ENCODE assay signal across 1 cellular context in genomic region chr9:124879226-124879625, GRCh38.
TF ChIP-seq lines count a peak whose summit lies in the region.

No MANE protein-coding gene starts in this region.

TF ChIP-seq in WTC11, 78 proteins besides CTCF, POLR2A, EP300 and RAD21 (continued from another document):
- TF ChIP-seq, protein P1, sequence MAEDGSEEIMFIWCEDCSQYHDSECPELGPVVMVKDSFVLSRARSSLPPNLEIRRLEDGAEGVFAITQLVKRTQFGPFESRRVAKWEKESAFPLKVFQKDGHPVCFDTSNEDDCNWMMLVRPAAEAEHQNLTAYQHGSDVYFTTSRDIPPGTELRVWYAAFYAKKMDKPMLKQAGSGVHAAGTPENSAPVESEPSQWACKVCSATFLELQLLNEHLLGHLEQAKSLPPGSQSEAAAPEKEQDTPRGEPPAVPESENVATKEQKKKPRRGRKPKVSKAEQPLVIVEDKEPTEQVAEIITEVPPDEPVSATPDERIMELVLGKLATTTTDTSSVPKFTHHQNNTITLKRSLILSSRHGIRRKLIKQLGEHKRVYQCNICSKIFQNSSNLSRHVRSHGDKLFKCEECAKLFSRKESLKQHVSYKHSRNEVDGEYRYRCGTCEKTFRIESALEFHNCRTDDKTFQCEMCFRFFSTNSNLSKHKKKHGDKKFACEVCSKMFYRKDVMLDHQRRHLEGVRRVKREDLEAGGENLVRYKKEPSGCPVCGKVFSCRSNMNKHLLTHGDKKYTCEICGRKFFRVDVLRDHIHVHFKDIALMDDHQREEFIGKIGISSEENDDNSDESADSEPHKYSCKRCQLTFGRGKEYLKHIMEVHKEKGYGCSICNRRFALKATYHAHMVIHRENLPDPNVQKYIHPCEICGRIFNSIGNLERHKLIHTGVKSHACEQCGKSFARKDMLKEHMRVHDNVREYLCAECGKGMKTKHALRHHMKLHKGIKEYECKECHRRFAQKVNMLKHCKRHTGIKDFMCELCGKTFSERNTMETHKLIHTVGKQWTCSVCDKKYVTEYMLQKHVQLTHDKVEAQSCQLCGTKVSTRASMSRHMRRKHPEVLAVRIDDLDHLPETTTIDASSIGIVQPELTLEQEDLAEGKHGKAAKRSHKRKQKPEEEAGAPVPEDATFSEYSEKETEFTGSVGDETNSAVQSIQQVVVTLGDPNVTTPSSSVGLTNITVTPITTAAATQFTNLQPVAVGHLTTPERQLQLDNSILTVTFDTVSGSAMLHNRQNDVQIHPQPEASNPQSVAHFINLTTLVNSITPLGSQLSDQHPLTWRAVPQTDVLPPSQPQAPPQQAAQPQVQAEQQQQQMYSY (CRISPR knock-in tag; IDR thresholded peaks at IDR 0.05) = no peak
- no peak for TF ChIP-seq ZNF423 (CRISPR knock-in tag; IDR thresholded peaks at IDR 0.05)
- TF ChIP-seq GABPB1 (CRISPR knock-in tag; IDR thresholded peaks at IDR 0.05) = no peak
- TF ChIP-seq ZNF671 (CRISPR knock-in tag; IDR thresholded peaks at IDR 0.05) = no peak
- TF ChIP-seq, protein P2, sequence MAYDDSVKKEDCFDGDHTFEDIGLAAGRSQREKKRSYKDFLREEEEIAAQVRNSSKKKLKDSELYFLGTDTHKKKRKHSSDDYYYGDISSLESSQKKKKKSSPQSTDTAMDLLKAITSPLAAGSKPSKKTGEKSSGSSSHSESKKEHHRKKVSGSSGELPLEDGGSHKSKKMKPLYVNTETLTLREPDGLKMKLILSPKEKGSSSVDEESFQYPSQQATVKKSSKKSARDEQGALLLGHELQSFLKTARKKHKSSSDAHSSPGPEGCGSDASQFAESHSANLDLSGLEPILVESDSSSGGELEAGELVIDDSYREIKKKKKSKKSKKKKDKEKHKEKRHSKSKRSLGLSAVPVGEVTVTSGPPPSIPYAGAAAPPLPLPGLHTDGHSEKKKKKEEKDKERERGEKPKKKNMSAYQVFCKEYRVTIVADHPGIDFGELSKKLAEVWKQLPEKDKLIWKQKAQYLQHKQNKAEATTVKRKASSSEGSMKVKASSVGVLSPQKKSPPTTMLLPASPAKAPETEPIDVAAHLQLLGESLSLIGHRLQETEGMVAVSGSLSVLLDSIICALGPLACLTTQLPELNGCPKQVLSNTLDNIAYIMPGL (CRISPR knock-in tag; IDR thresholded peaks at IDR 0.05) = no peak
- TF ChIP-seq GRHL2 (CRISPR knock-in tag; IDR thresholded peaks at IDR 0.05; ENCODE audit: insufficient replicate concordance, severe bottlenecking) = no peak
- TF ChIP-seq FOXK1 (CRISPR knock-in tag; IDR thresholded peaks at IDR 0.05) = no peak
- TF ChIP-seq, protein P3, sequence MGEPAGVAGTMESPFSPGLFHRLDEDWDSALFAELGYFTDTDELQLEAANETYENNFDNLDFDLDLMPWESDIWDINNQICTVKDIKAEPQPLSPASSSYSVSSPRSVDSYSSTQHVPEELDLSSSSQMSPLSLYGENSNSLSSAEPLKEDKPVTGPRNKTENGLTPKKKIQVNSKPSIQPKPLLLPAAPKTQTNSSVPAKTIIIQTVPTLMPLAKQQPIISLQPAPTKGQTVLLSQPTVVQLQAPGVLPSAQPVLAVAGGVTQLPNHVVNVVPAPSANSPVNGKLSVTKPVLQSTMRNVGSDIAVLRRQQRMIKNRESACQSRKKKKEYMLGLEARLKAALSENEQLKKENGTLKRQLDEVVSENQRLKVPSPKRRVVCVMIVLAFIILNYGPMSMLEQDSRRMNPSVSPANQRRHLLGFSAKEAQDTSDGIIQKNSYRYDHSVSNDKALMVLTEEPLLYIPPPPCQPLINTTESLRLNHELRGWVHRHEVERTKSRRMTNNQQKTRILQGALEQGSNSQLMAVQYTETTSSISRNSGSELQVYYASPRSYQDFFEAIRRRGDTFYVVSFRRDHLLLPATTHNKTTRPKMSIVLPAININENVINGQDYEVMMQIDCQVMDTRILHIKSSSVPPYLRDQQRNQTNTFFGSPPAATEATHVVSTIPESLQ (CRISPR knock-in tag; IDR thresholded peaks at IDR 0.05) = no peak
- TF ChIP-seq, protein P4, sequence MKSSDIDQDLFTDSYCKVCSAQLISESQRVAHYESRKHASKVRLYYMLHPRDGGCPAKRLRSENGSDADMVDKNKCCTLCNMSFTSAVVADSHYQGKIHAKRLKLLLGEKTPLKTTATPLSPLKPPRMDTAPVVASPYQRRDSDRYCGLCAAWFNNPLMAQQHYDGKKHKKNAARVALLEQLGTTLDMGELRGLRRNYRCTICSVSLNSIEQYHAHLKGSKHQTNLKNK (CRISPR knock-in tag; IDR thresholded peaks at IDR 0.05) = no peak
- TF ChIP-seq, protein P5, sequence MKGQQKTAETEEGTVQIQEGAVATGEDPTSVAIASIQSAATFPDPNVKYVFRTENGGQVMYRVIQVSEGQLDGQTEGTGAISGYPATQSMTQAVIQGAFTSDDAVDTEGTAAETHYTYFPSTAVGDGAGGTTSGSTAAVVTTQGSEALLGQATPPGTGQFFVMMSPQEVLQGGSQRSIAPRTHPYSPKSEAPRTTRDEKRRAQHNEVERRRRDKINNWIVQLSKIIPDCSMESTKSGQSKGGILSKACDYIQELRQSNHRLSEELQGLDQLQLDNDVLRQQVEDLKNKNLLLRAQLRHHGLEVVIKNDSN (CRISPR knock-in tag; IDR thresholded peaks at IDR 0.05) = no peak
- TF ChIP-seq NFE2L1 (CRISPR knock-in tag; IDR thresholded peaks at IDR 0.05) = no peak
- TF ChIP-seq EMX1 (CRISPR knock-in tag; IDR thresholded peaks at IDR 0.05) = no peak
- TF ChIP-seq TP53 (CRISPR knock-in tag; IDR thresholded peaks at IDR 0.05) = no peak
- TF ChIP-seq, protein P6, sequence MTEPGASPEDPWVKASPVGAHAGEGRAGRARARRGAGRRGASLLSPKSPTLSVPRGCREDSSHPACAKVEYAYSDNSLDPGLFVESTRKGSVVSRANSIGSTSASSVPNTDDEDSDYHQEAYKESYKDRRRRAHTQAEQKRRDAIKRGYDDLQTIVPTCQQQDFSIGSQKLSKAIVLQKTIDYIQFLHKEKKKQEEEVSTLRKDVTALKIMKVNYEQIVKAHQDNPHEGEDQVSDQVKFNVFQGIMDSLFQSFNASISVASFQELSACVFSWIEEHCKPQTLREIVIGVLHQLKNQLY (CRISPR knock-in tag; IDR thresholded peaks at IDR 0.05) = no peak
- no peak for TF ChIP-seq ZNF138 (CRISPR knock-in tag; conservative IDR thresholded peaks at IDR 0.05)
- TF ChIP-seq TEAD4 (CRISPR knock-in tag; IDR thresholded peaks at IDR 0.05) = no peak
- no peak for TF ChIP-seq JAZF1 (CRISPR knock-in tag; IDR thresholded peaks at IDR 0.05)
